In genomic region chr2:205975082-205975949, GRCh38 we compare ENCODE assay signal across 2 cellular contexts.
TF ChIP-seq lines count a peak whose summit lies in the region.

No MANE protein-coding gene starts in this region.

TF ChIP-seq in A549, 52 proteins besides CTCF, POLR2A, EP300 and RAD21 (continued from another document):
- TF ChIP-seq SREBF2 (IDR thresholded peaks at IDR 0.05) (no peak), HEYL (CRISPR knock-in tag; IDR thresholded peaks at IDR 0.05) (no peak), FOSB (CRISPR knock-in tag; IDR thresholded peaks at IDR 0.05) (no peak), MAX (IDR thresholded peaks at IDR 0.05) (0 out of 2 replicates have a peak, but pooled peaks have one; percentile 3), GATA3 (IDR thresholded peaks at IDR 0.05; ENCODE audit: borderline replicate concordance) (no peak), CHD4 (IDR thresholded peaks at IDR 0.05; ENCODE audit: borderline replicate concordance) (no peak), NFE2L2 (conservative IDR thresholded peaks at IDR 0.05; ENCODE audit: low read length) (no peak), ZSCAN20 (CRISPR knock-in tag; IDR thresholded peaks at IDR 0.05) (no peak), MYC (IDR thresholded peaks at IDR 0.05; ENCODE audit: borderline replicate concordance, low read length) (no peak), REST (IDR thresholded peaks at IDR 0.05) (no peak)

TF ChIP-seq in IMR-90, 13 proteins besides CTCF, POLR2A, EP300 and RAD21 (continued from another document):
- TF ChIP-seq SMC3 (IDR thresholded peaks at IDR 0.05; ENCODE audit: low read depth, low read length) (no peak), CEBPB (IDR thresholded peaks at IDR 0.05; ENCODE audit: low read depth, low read length) (no peak), FOS (IDR thresholded peaks at IDR 0.05; ENCODE audit: low read depth, low read length) (no peak), ELK1 (IDR thresholded peaks at IDR 0.05; ENCODE audit: borderline replicate concordance, low read depth, low read length) (no peak), MAZ (IDR thresholded peaks at IDR 0.05; ENCODE audit: borderline replicate concordance, low read depth, low read length) (no peak)
